ENCODE assay signal across 23 cellular contexts in genomic region chr5:123705741-123706140, GRCh38.
A peak's percentile ranks its signal among the peaks of the same experiment; 100 is the strongest.
DNase-seq lines count a peak whose midpoint lies in the region; ATAC-seq, FAIRE-seq and TF ChIP-seq lines count a peak whose summit lies in the region.
"Had no signal": no experiment of that assay in that cellular context is flagged by ENCODE, and none has a peak within 500 bp of the region (broad histone marks: within the 10 kb centered on the region; RNA-seq: fewer than 3 reads in every experiment).

No MANE protein-coding gene starts in this region.

- intact Hi-C loops in mammary epithelial cell (cut with micrococcal nuclease) (no loop called here), HepG2 (cut with micrococcal nuclease; ENCODE audit: unreplicated experiment) (no loop called here), testis (cut with DNase I; ENCODE audit: low total_unique reads) (no loop called here)

- no peak overlapping the region for H3K27ac Mint-ChIP-seq in stimulated activated effector memory CD8-positive, alpha-beta T cell treated with anti-CD3 and anti-CD28 coated beads, Interleukin-12 subunit alpha, Interleukin-12 subunit beta, amount 100 ng/mL, for 72 hours
- H3K27ac Mint-ChIP-seq: activated CD8-positive, alpha-beta T cell treated with anti-CD3 and anti-CD28 coated beads for 36 hours; immature natural killer cell had no signal

- 100% methylated on average over 1 of the region's 1 CpG for WGBS in mammary epithelial cell (ENCODE audit: low coverage, missing lambda C conversion rate)
- 0% methylated on average over 1 of the region's 1 CpG for WGBS in HepG2 (ENCODE audit: low lambda C conversion rate)
- whole genome bisulfite sequencing in testis, 2 donors, result 79 to 81% methylated on average over 1 of the region's 1 CpG

- POLR2A ChIA-PET in HepG2 (lab: Yijun Ruan, JAX), result no interaction called here

- H3K36me3 Mint-ChIP-seq in stimulated activated effector memory CD8-positive, alpha-beta T cell treated with anti-CD3 and anti-CD28 coated beads, Interleukin-12 subunit alpha, Interleukin-12 subunit beta, amount 100 ng/mL, for 72 hours, result no peaks in the 10 kb centered on the region
- H3K36me3 Mint-ChIP-seq: immature natural killer cell had no signal

- FAIRE-seq in HepG2 (lab: Jason Lieb, UNC), result no peak
- FAIRE-seq: H1, urothelium cell line had no signal

- no peak for TF ChIP-seq RAD21 in HepG2 (CRISPR knock-in tag; IDR thresholded peaks at IDR 0.05)

- H2AFZ ChIP-seq in mammary epithelial cell (ENCODE audit: low read depth, low read length), result no peak overlapping the region
- H2AFZ ChIP-seq in HepG2 (ENCODE audit: low read length), result no peak overlapping the region

- TF ChIP-seq CTCF in mammary epithelial cell (conservative IDR thresholded peaks at IDR 0.05 in 1 of 2, IDR thresholded peaks at IDR 0.05 in 1 of 2; ENCODE audit: extremely low read depth in 1 of 2, insufficient read depth in 1 of 2, low read depth in 1 of 2, low read length in 2 of 2) (no peak), foreskin fibroblast (IDR thresholded peaks at IDR 0.05; ENCODE audit: low read depth, low read length) (no peak), HepG2 (CRISPR knock-in tag; IDR thresholded peaks at IDR 0.05) (no peak), testis (IDR thresholded peaks at IDR 0.05) (no peak)

- TF ChIP-seq POLR2A in HepG2 (IDR thresholded peaks at IDR 0.05; ENCODE audit: insufficient read depth in 1 of 2, low read depth in 2 of 2, low read length in 2 of 2) (no peak), testis (IDR thresholded peaks at IDR 0.05) (no peak)

- H3K79me2 ChIP-seq in mammary epithelial cell (ENCODE audit: insufficient read depth, low read length), result no peaks in the 10 kb centered on the region
- no peaks in the 10 kb centered on the region for H3K79me2 ChIP-seq in HepG2 (ENCODE audit: insufficient read depth, low read length)

- dilution Hi-C loops in mammary epithelial cell (cut with HindIII; ENCODE audit: low sequenced_read_pairs), result no loop called here

- peak; percentile 24 for DNase-seq in AG08395 (ENCODE audit: low spot score)
- peak; percentile 75 for DNase-seq in HS-5 (ENCODE audit: low read depth)
- peak; percentile 32 for DNase-seq in mammary epithelial cell
- peak; percentile 65 to 82 for DNase-seq in foreskin fibroblast
- DNase-seq in stimulated activated effector memory CD8-positive, alpha-beta T cell treated with anti-CD3 and anti-CD28 coated beads, Interleukin-12 subunit alpha, Interleukin-12 subunit beta, amount 100 ng/mL, for 72 hours (ENCODE audit: low spot score in 2 of 2), result no peak
- no peak for DNase-seq in HepG2 (ENCODE audit: low spot score)
- DNase-seq in testis, result no peak
- DNase-seq: activated CD4-positive, CD25-positive, alpha-beta regulatory T cell; activated CD8-positive, alpha-beta T cell treated with anti-CD3 and anti-CD28 coated beads for 36 hours; C1 segment of cervical spinal cord; Calu3; cerebellar nuclear complex; immature natural killer cell; NCI-H1105 treated with DMSO at 0.1 percent for 48 hours; NCI-H2081; NCI-H510A; retina had no signal

- no peaks in the 10 kb centered on the region for H4K20me1 ChIP-seq in mammary epithelial cell (ENCODE audit: insufficient read depth, low read length)
- H4K20me1 ChIP-seq in HepG2 (ENCODE audit: insufficient read depth, low read length), result no peaks in the 10 kb centered on the region

- no peaks in the 10 kb centered on the region for H3K9me3 ChIP-seq in mammary epithelial cell (replicated peaks; ENCODE audit: insufficient read depth, low read length)
- H3K9me3 ChIP-seq in HepG2 (ENCODE audit: low read length), result 0 out of 2 replicates have a peak, but pooled peaks cover 6% of the 10 kb centered on the region
- no peaks in the 10 kb centered on the region for H3K9me3 ChIP-seq in testis
- H3K9me3 ChIP-seq: neutrophil had no signal

- no peak overlapping the region for H3K4me3 Mint-ChIP-seq in stimulated activated effector memory CD8-positive, alpha-beta T cell treated with anti-CD3 and anti-CD28 coated beads, Interleukin-12 subunit alpha, Interleukin-12 subunit beta, amount 100 ng/mL, for 72 hours
- H3K4me3 Mint-ChIP-seq: activated CD8-positive, alpha-beta T cell treated with anti-CD3 and anti-CD28 coated beads for 36 hours; immature natural killer cell had no signal

- H3K9ac ChIP-seq in mammary epithelial cell (ENCODE audit: insufficient read depth, low read length) (no peak overlapping the region), HepG2 (ENCODE audit: insufficient read depth, low read depth, low read length) (no peak overlapping the region)
- H3K9ac ChIP-seq: KMS-11 had no signal

- no peak for TF ChIP-seq EP300 in HepG2 (IDR thresholded peaks at IDR 0.05; ENCODE audit: low read depth in 2 of 2, low read length in 2 of 2)
- TF ChIP-seq EP300 in HepG2 (CRISPR knock-in tag; IDR thresholded peaks at IDR 0.05; ENCODE audit: borderline replicate concordance), result no peak

- H3K27me3 ChIP-seq in mammary epithelial cell (ENCODE audit: insufficient read depth, low read length), result no peaks in the 10 kb centered on the region
- no peaks in the 10 kb centered on the region for H3K27me3 ChIP-seq in HepG2 (ENCODE audit: control insufficient read depth in 1 of 2, insufficient read depth in 2 of 2, low read length in 2 of 2)
- no peaks in the 10 kb centered on the region for H3K27me3 ChIP-seq in testis
- H3K27me3 ChIP-seq: neutrophil had no signal

- CTCF ChIA-PET in mammary epithelial cell (lab: Charles Lee; ENCODE audit: low non-redundant PET) (no interaction called here), HepG2 (lab: Yijun Ruan, JAX; ENCODE audit: low intra/inter-chr PET ratio, low total read pairs) (no interaction called here)

- H3K4me2 ChIP-seq in mammary epithelial cell (ENCODE audit: insufficient read depth, low read depth, low read length) (no peak overlapping the region), HepG2 (ENCODE audit: low read depth, low read length) (no peak overlapping the region)
- H3K4me2 ChIP-seq: KMS-11 had no signal

- H3K4me3 ChIP-seq in mammary epithelial cell (replicated peaks in 1 of 3; ENCODE audit: insufficient read depth in 1 of 3, low read depth in 2 of 3, low read length in 3 of 3), result no peak overlapping the region
- no peak overlapping the region for H3K4me3 ChIP-seq in foreskin fibroblast (ENCODE audit: low read depth in 1 of 2, low read length in 2 of 2)
- H3K4me3 ChIP-seq in HepG2 (replicated peaks in 1 of 3; ENCODE audit: insufficient read depth in 1 of 3, low read depth in 2 of 3, low read length in 3 of 3), result no peak overlapping the region
- no peak overlapping the region for H3K4me3 ChIP-seq in testis

- H3K27ac ChIP-seq in mammary epithelial cell (ENCODE audit: insufficient read depth, low read depth, low read length) (no peak overlapping the region), HepG2 (ENCODE audit: extremely low read length, insufficient read depth, low read length) (no peak overlapping the region), testis (no peak overlapping the region)
- H3K27ac ChIP-seq: KMS-11, neutrophil had no signal

- H3K36me3 ChIP-seq in mammary epithelial cell (ENCODE audit: insufficient read depth, low read length), result no peaks in the 10 kb centered on the region
- no peaks in the 10 kb centered on the region for H3K36me3 ChIP-seq in HepG2 (replicated peaks in 1 of 2; ENCODE audit: control insufficient read depth in 1 of 2, insufficient read depth in 2 of 2, low read length in 2 of 2)
- no peaks in the 10 kb centered on the region for H3K36me3 ChIP-seq in testis (ENCODE audit: low read depth, missing control alignments)
- H3K36me3 ChIP-seq: neutrophil had no signal

- no peaks in the 10 kb centered on the region for H3K4me1 Mint-ChIP-seq in stimulated activated effector memory CD8-positive, alpha-beta T cell treated with anti-CD3 and anti-CD28 coated beads, Interleukin-12 subunit alpha, Interleukin-12 subunit beta, amount 100 ng/mL, for 72 hours
- H3K4me1 Mint-ChIP-seq: immature natural killer cell had no signal

- in situ Hi-C loops in mammary epithelial cell (cut with MboI; ENCODE audit: low sequenced_read_pairs in 2 of 2), result no loop called here
- in situ Hi-C loops in HepG2 (cut with HindIII; ENCODE audit: extremely low pct_ligation_motif_present, low pct_unique_long_range_greater_than_20kb), result no loop called here

- peaks cover 26% of the 10 kb centered on the region for H3K4me1 ChIP-seq in mammary epithelial cell (ENCODE audit: insufficient read depth, low read length)
- no peaks in the 10 kb centered on the region for H3K4me1 ChIP-seq in HepG2 (ENCODE audit: insufficient read depth, low read length)
- H3K4me1 ChIP-seq in testis, result no peaks in the 10 kb centered on the region

- no peaks in the 10 kb centered on the region for H3K9me3 Mint-ChIP-seq in stimulated activated effector memory CD8-positive, alpha-beta T cell treated with anti-CD3 and anti-CD28 coated beads, Interleukin-12 subunit alpha, Interleukin-12 subunit beta, amount 100 ng/mL, for 72 hours
- H3K9me3 Mint-ChIP-seq: activated CD8-positive, alpha-beta T cell treated with anti-CD3 and anti-CD28 coated beads for 36 hours had no signal

- ATAC-seq in GM19035 (IDR thresholded peaks at IDR 0.05; ENCODE audit: unreplicated experiment) (no peak), HepG2 (no peak)
- no peak for ATAC-seq in stimulated activated effector memory CD8-positive, alpha-beta T cell treated with anti-CD3 and anti-CD28 coated beads, Interleukin-12 subunit alpha, Interleukin-12 subunit beta, amount 100 ng/mL, for 72 hours
- ATAC-seq: activated CD8-positive, alpha-beta T cell treated with anti-CD3 and anti-CD28 coated beads for 36 hours; esophagus mucosa had no signal

- no TSS peak for BruUV-seq in mammary epithelial cell (replicated peaks; lab: Mats Ljungman, UMichigan)
- no TSS peak for BruUV-seq in HepG2 (replicated peaks; lab: Mats Ljungman, UMichigan)

TF ChIP-seq in HepG2, 621 proteins besides CTCF, POLR2A, EP300 and RAD21 (continues in another document):
- TF ChIP-seq U2AF2 (IDR thresholded peaks at IDR 0.05; ENCODE audit: low read depth, low read length), result no peak
- no peak for TF ChIP-seq ZNF33B (CRISPR knock-in tag; IDR thresholded peaks at IDR 0.05)
- TF ChIP-seq ZFP37 (CRISPR knock-in tag; IDR thresholded peaks at IDR 0.05; ENCODE audit: borderline replicate concordance), result no peak
- TF ChIP-seq CREM (IDR thresholded peaks at IDR 0.05), result no peak
- TF ChIP-seq CREM (CRISPR knock-in tag; IDR thresholded peaks at IDR 0.05), result no peak

Comparison
In these comparisons a context has a peak if more than half of its experiments do, and no peak if none do; other contexts are left out.
1. DNase-seq: peak in AG08395 (single experiment), HS-5 (single experiment), mammary epithelial cell (single experiment) and foreskin fibroblast (2 of 2); none in stimulated activated effector memory CD8-positive, alpha-beta T cell treated with anti-CD3 and anti-CD28 coated beads, Interleukin-12 subunit alpha, Interleukin-12 subunit beta, amount 100 ng/mL, for 72 hours (0 of 2), HepG2 (single experiment) and testis (single experiment).